Comparison of ENCODE assay signal across 8 cellular contexts in the genomic region with DNA sequence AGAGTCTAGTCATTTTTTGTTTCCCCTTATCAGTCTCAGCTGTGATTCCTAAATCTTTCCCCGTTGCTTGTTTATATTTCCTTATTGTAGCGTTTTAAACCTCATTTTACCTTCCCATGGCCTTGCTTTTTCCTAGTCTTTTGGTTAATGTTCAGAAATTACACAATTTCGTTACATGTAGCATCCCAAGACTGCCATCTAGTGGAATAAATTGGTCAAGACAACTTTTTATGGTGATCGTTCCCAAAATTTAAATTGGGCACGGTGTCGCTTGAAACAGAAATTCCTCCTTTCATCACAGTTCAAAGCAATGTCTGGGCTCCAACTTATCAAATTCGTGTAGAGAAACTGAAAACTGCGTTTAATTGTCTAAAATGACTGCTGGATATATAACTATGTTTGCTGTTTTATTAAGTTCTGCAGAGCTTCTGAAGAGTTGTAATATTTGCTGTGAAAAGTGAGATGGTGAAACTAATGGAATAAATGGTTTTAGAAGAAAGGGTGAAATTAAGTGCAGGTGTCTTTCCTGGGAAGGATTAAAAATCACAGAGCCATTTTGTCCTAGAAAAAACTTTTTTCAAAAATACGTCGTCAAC.
DNase-seq lines count a peak whose midpoint lies in the region; ATAC-seq, FAIRE-seq and TF ChIP-seq lines count a peak whose summit lies in the region.

No MANE protein-coding gene starts in this region.

- no peaks in the 10 kb centered on the region for H3K27me3 ChIP-seq in GM06990 (replicated peaks; ENCODE audit: control insufficient read depth, insufficient read depth, low read length)
- H3K27me3 ChIP-seq in KMS-11 (ENCODE audit: insufficient read depth, low read depth) = no peaks in the 10 kb centered on the region
- H3K27me3 ChIP-seq in pancreas = peaks cover 0 to 6% (median 0%) of the 10 kb centered on the region in 4 donors

- TF ChIP-seq CTCF in AG04449 (IDR thresholded peaks at IDR 0.05; ENCODE audit: insufficient read depth, low read length, missing control alignments) (peak; percentile 50), GM06990 (IDR thresholded peaks at IDR 0.05; ENCODE audit: insufficient read depth, low read length, poor library complexity, severe bottlenecking) (peak; percentile 58), KMS-11 (conservative IDR thresholded peaks at IDR 0.05; ENCODE audit: low read depth, low read length) (peak; percentile 90), pancreas (IDR thresholded peaks at IDR 0.05) (peak; percentile 48 to 78 (median 64))

- FAIRE-seq in pancreas (lab: Jason Lieb, UNC) = peak; percentile 47

- CTCF ChIA-PET in AG04449 (lab: Yijun Ruan, JAX) = interaction anchor here (0.8 to 1.6 kb wide), 4 partner anchors 13 to 402 kb away, joined by 3 to 4 read pairs (median 3); no protein-coding TSS in a partner anchor

- peaks cover 15% of the 10 kb centered on the region for H3K4me1 ChIP-seq in KMS-11 (ENCODE audit: low read depth, poor library complexity, severe bottlenecking)
- no peaks in the 10 kb centered on the region for H3K4me1 ChIP-seq in pancreas

- TF ChIP-seq POLR2A in erythroblast (IDR thresholded peaks at IDR 0.05; ENCODE audit: low read length) = no peak

- ATAC-seq in pancreas (peak; percentile 43 to 65 (median 54)), GM19397 (IDR thresholded peaks at IDR 0.05; ENCODE audit: unreplicated experiment) (no peak)
- ATAC-seq in stimulated activated naive CD8-positive, alpha-beta T cell treated with anti-CD3 and anti-CD28 coated beads, Interleukin-15, Interleukin-2, amounts not matched to agents 100 U/mL and 50 U/mL, for 24 hours = no peak

- H3K4me3 ChIP-seq in AG04449 (ENCODE audit: low read depth, low read length) (no peak overlapping the region), GM06990 (replicated peaks; ENCODE audit: low read depth, low read length) (no peak overlapping the region), KMS-11 (IDR thresholded peaks at IDR 0.05; ENCODE audit: insufficient read depth, low read depth, low read length) (no peak overlapping the region), pancreas (no peak overlapping the region)

- no peaks in the 10 kb centered on the region for H3K79me2 ChIP-seq in KMS-11 (ENCODE audit: insufficient read depth, low read depth)

- 12% methylated on average over 10 of the region's 10 CpGs for WGBS in pancreas, 2 donors

- DNase-seq in AG04449 (ENCODE audit: low read depth, low spot score) = no peak
- DNase-seq in GM06990 (ENCODE audit: extremely low read depth, insufficient read length) = no peak
- peak; percentile 42 for DNase-seq in RKO (ENCODE audit: low spot score)
- peak; percentile 51 to 75 for DNase-seq in erythroblast (lab: John Stamatoyannopoulos, UW)
- DNase-seq in pancreas = no peak
- no peak for DNase-seq in stimulated activated naive CD8-positive, alpha-beta T cell treated with anti-CD3 and anti-CD28 coated beads, Interleukin-15, Interleukin-2, amounts not matched to agents 100 U/mL and 50 U/mL, for 24 hours

- no peak overlapping the region for H3K9ac ChIP-seq in KMS-11

- POLR2A ChIA-PET in AG04449 (lab: Yijun Ruan, JAX) = no interaction called here

- intact Hi-C loops in pancreas (cut with DNase I) = no loop called here

- no peak overlapping the region for H3K27ac ChIP-seq in KMS-11
- H3K27ac ChIP-seq in pancreas = no peak overlapping the region

- no peaks in the 10 kb centered on the region for H4K20me1 ChIP-seq in KMS-11 (ENCODE audit: insufficient read depth)

- H3K9me3 ChIP-seq in pancreas = no peaks in the 10 kb centered on the region

- H2AFZ ChIP-seq in KMS-11 (ENCODE audit: low read depth) = peak overlapping the region; percentile 29

- H3K36me3 ChIP-seq in GM06990 (ENCODE audit: control insufficient read depth, insufficient read depth, low read length) (no peaks in the 10 kb centered on the region), KMS-11 (ENCODE audit: insufficient read depth) (no peaks in the 10 kb centered on the region), pancreas (no peaks in the 10 kb centered on the region)

- H3K4me2 ChIP-seq in KMS-11 = peak overlapping the region; percentile 14; the same call in 1 of the 2 replicates

Comparison
In these comparisons a context has a peak if more than half of its experiments do, and no peak if none do; other contexts are left out.
1. DNase-seq: peak in RKO (single experiment) and erythroblast (2 of 2); none in AG04449 (single experiment), GM06990 (single experiment), pancreas (0 of 6) and stimulated activated naive CD8-positive, alpha-beta T cell treated with anti-CD3 and anti-CD28 coated beads, Interleukin-15, Interleukin-2, amounts not matched to agents 100 U/mL and 50 U/mL, for 24 hours (single experiment).
2. ATAC-seq: peak in pancreas (4 of 4); none in stimulated activated naive CD8-positive, alpha-beta T cell treated with anti-CD3 and anti-CD28 coated beads, Interleukin-15, Interleukin-2, amounts not matched to agents 100 U/mL and 50 U/mL, for 24 hours (single experiment) and GM19397 (single experiment).
3. Peak in every context shown above with its lines, with median percentiles within 50 percentile points of each other: CTCF ChIP-seq.